In the genomic region with DNA sequence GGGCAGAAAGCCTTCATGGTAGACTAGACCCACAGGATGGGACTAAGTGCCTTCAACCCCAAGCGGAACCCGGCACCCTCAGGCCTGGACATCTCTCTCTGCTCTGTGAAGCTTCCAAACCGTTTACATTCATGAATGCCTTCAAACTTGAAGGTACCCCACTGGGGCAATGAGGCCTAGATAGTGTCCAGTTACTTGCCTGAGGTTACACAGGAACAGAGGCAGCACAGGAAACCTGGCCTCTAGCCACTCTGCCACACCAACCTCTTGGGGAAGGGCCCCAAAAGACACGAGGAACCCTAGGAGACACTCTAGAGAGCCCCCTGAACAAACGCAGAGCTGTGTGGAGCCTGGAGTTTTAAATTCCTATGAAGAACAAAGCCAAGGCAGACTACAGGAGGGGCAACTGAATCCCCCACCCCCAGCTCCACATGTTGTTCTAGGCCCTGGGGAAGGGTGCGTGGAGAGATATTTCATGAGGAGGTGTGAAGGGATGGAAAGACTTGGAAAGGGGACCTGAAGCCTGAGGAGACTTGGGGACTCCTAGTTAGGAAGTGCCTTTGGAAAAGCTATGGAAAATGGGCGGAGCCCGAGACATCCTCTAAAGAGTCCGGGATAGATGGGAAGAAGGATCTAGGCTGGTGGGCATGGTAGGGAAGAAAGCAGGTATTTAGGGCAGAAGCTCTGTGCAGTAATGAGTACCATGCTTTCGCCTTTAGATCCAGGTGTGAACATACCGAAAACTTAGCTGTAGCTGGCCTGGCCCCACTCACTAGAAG, we compare ENCODE assay signal across 8 cellular contexts. TPM values are rescaled to one million over a fixed set of nuclear protein-coding genes. Genes with fewer than 3 reads are reported as not detected.
DNase-seq lines count a peak whose midpoint lies in the region; ATAC-seq and TF ChIP-seq lines count a peak whose summit lies in the region.

No MANE protein-coding gene starts in this region.

- H3K4me3 Mint-ChIP-seq in activated T-cell treated with anti-CD3 and anti-CD28 coated beads, Interleukin-2, amount 50 U/mL, for 24 hours: no peak overlapping the region
- peak overlapping the region; percentile 41 for H3K4me3 Mint-ChIP-seq in activated CD4-positive, alpha-beta memory T cell treated with anti-CD3 and anti-CD28 coated beads for 36 hours
- H3K4me3 Mint-ChIP-seq in naive thymus-derived CD8-positive, alpha-beta T cell: peak overlapping the region; percentile 25 to 97 (median 72)

- CTCF ChIA-PET in activated CD4-positive, alpha-beta memory T cell treated with anti-CD3 and anti-CD28 coated beads for 36 hours (lab: Charles Lee): interaction anchor here (0.6 to 6.8 kb wide), 67 partner anchors 9 to 832 kb away, joined by 3 to 264 read pairs (median 6); partner anchors contain the start of genes CALCA, CALCB, CYP2R1 and PSMA1

- no peaks in the 10 kb centered on the region for H3K36me3 Mint-ChIP-seq in activated T-cell treated with anti-CD3 and anti-CD28 coated beads, Interleukin-2, amount 50 U/mL, for 24 hours (ENCODE audit: low read depth)
- no peaks in the 10 kb centered on the region for H3K36me3 Mint-ChIP-seq in activated CD4-positive, alpha-beta memory T cell treated with anti-CD3 and anti-CD28 coated beads for 36 hours
- H3K36me3 Mint-ChIP-seq in naive thymus-derived CD8-positive, alpha-beta T cell: no peaks in the 10 kb centered on the region

- peak; percentile 36 for DNase-seq in activated T-cell treated with anti-CD3 and anti-CD28 coated beads, Interleukin-2, amount 50 U/mL, for 24 hours
- DNase-seq in activated T-cell treated with anti-CD3 and anti-CD28 coated beads for 4 hours (no peak), GM12865 (ENCODE audit: low read depth) (peak; percentile 30), mucosa of descending colon (no peak), psoas muscle (no peak)
- no peak for DNase-seq in activated CD4-positive, alpha-beta memory T cell treated with anti-CD3 and anti-CD28 coated beads for 36 hours
- peak in 1 of 10 donors; percentile 61 for DNase-seq in naive thymus-derived CD8-positive, alpha-beta T cell

- peaks cover 0 to 7% (median 0%) of the 10 kb centered on the region in 3 donors for H3K27me3 ChIP-seq in psoas muscle (ENCODE audit: insufficient read depth in 3 of 3, low read length in 2 of 3)

- H3K36me3 ChIP-seq in mucosa of descending colon (ENCODE audit: low read depth) (no peaks in the 10 kb centered on the region), psoas muscle (ENCODE audit: insufficient read depth in 1 of 2, low read depth in 1 of 2) (no peaks in the 10 kb centered on the region)

- H3K27me3 Mint-ChIP-seq in activated T-cell treated with anti-CD3 and anti-CD28 coated beads, Interleukin-2, amount 50 U/mL, for 24 hours: no peaks in the 10 kb centered on the region
- H3K27me3 Mint-ChIP-seq in activated CD4-positive, alpha-beta memory T cell treated with anti-CD3 and anti-CD28 coated beads for 36 hours: no peaks in the 10 kb centered on the region
- no peaks in the 10 kb centered on the region for H3K27me3 Mint-ChIP-seq in naive thymus-derived CD8-positive, alpha-beta T cell

- no peak overlapping the region for H3K27ac ChIP-seq in psoas muscle

- POLR2A ChIA-PET in activated CD4-positive, alpha-beta memory T cell treated with anti-CD3 and anti-CD28 coated beads for 36 hours (lab: Charles Lee): interaction anchor here (1.0 to 1.8 kb wide), 3 partner anchors 15 to 386 kb away, joined by 3 to 7 read pairs (median 3); partner anchors contain the start of gene CYP2R1
- POLR2A ChIA-PET in naive thymus-derived CD8-positive, alpha-beta T cell (lab: Charles Lee): interaction anchor here (0.6 to 5.2 kb wide), 7 partner anchors 14 to 387 kb away, joined by 3 to 31 read pairs (median 4); partner anchors contain the start of genes CYP2R1, PDE3B and PSMA1

- H3K4me1 Mint-ChIP-seq in activated T-cell treated with anti-CD3 and anti-CD28 coated beads, Interleukin-2, amount 50 U/mL, for 24 hours (ENCODE audit: low read depth): peaks cover 51% of the 10 kb centered on the region
- H3K4me1 Mint-ChIP-seq in activated CD4-positive, alpha-beta memory T cell treated with anti-CD3 and anti-CD28 coated beads for 36 hours (ENCODE audit: low read depth): peaks cover 36% of the 10 kb centered on the region
- peaks cover 24 to 44% (median 43%) of the 10 kb centered on the region in 4 donors for H3K4me1 Mint-ChIP-seq in naive thymus-derived CD8-positive, alpha-beta T cell

- no peak overlapping the region for H3K27ac Mint-ChIP-seq in activated T-cell treated with anti-CD3 and anti-CD28 coated beads, Interleukin-2, amount 50 U/mL, for 24 hours
- H3K27ac Mint-ChIP-seq in activated CD4-positive, alpha-beta memory T cell treated with anti-CD3 and anti-CD28 coated beads for 36 hours: no peak overlapping the region
- H3K27ac Mint-ChIP-seq in naive thymus-derived CD8-positive, alpha-beta T cell: peak overlapping the region; percentile 35 to 96 (median 82)

- H3K4me1 ChIP-seq in mucosa of descending colon (ENCODE audit: low read depth) (no peaks in the 10 kb centered on the region), psoas muscle (no peaks in the 10 kb centered on the region)

- no peak for TF ChIP-seq CTCF in GM12865 (IDR thresholded peaks at IDR 0.05; ENCODE audit: insufficient read depth, low read depth, low read length, missing control alignments)
- no peak for TF ChIP-seq CTCF in mucosa of descending colon (IDR thresholded peaks at IDR 0.05)
- no peak for TF ChIP-seq CTCF in psoas muscle (IDR thresholded peaks at IDR 0.05)

- no peaks in the 10 kb centered on the region for H3K9me3 ChIP-seq in mucosa of descending colon
- H3K9me3 ChIP-seq in psoas muscle: no peaks in the 10 kb centered on the region

- 77 to 85% (median 83%) methylated on average over 11 of the region's 11 CpGs for WGBS in psoas muscle, 3 donors

- H3K9me3 Mint-ChIP-seq in activated T-cell treated with anti-CD3 and anti-CD28 coated beads, Interleukin-2, amount 50 U/mL, for 24 hours: no peaks in the 10 kb centered on the region
- H3K9me3 Mint-ChIP-seq in activated CD4-positive, alpha-beta memory T cell treated with anti-CD3 and anti-CD28 coated beads for 36 hours: no peaks in the 10 kb centered on the region
- H3K9me3 Mint-ChIP-seq in naive thymus-derived CD8-positive, alpha-beta T cell: no peaks in the 10 kb centered on the region

- H3K4me3 ChIP-seq in GM12865 (ENCODE audit: low read depth, low read length) (no peak overlapping the region), mucosa of descending colon (no peak overlapping the region), psoas muscle (no peak overlapping the region)

- intact Hi-C loops in activated CD4-positive, alpha-beta memory T cell treated with anti-CD3 and anti-CD28 coated beads for 36 hours (cut with micrococcal nuclease): loop anchor here (1.0 to 5.0 kb wide), 5 partner anchors 117 to 1135 kb away; partner anchors contain the start of gene PSMA1
- intact Hi-C loops in mucosa of descending colon (cut with DNase I, micrococcal nuclease) (loop anchor here in 1 of 2 donors (5.0 kb wide), 1 partner anchor 175 kb away; no protein-coding TSS in a partner anchor), psoas muscle (cut with DNase I) (loop anchor here (5.0 to 10.0 kb wide), 5 partner anchors 115 to 370 kb away; no protein-coding TSS in a partner anchor)

- ATAC-seq in naive thymus-derived CD8-positive, alpha-beta T cell: no peak
- ATAC-seq in mucosa of descending colon (no peak), psoas muscle (no peak), GM19395 (IDR thresholded peaks at IDR 0.05; ENCODE audit: unreplicated experiment) (no peak)

RNA-seq across cellular contexts. Expression of gene CYP2R1, which starts 14.8 kb away (rescaled TPM):
- 10 to 100 TPM; 14.6 to 14.8 TPM for total RNA-seq in activated CD4-positive, alpha-beta memory T cell treated with anti-CD3 and anti-CD28 coated beads for 36 hours
- total RNA-seq in naive thymus-derived CD8-positive, alpha-beta T cell: 10 to 100 TPM; 12.5 to 14.7 TPM
- polyA plus RNA-seq in naive thymus-derived CD8-positive, alpha-beta T cell: 10 to 100 TPM; 11.9 to 19.4 (median 16.3) TPM
- 10 to 100 TPM; 11.7 to 23.9 (median 15.5) TPM for total RNA-seq in mucosa of descending colon
- 1 to 10 TPM; 5.2 to 7.9 (median 7.0) TPM for total RNA-seq in psoas muscle
- 10 to 100 TPM in 1 of 3 donors, 1 to 10 TPM in 2; 3.1 to 12.6 (median 6.4) TPM for polyA plus RNA-seq in psoas muscle

Comparison
In these comparisons a context has a peak if more than half of its experiments do, and no peak if none do; other contexts are left out.
1. DNase-seq: peak in activated T-cell treated with anti-CD3 and anti-CD28 coated beads, Interleukin-2, amount 50 U/mL, for 24 hours (single experiment) and GM12865 (single experiment); none in activated T-cell treated with anti-CD3 and anti-CD28 coated beads for 4 hours (single experiment), activated CD4-positive, alpha-beta memory T cell treated with anti-CD3 and anti-CD28 coated beads for 36 hours (single experiment), mucosa of descending colon (0 of 3) and psoas muscle (0 of 2).
2. H3K27ac Mint-ChIP-seq: peak in naive thymus-derived CD8-positive, alpha-beta T cell (10 of 10); none in activated T-cell treated with anti-CD3 and anti-CD28 coated beads, Interleukin-2, amount 50 U/mL, for 24 hours (single experiment) and activated CD4-positive, alpha-beta memory T cell treated with anti-CD3 and anti-CD28 coated beads for 36 hours (single experiment).